In genomic region chr19:7943444-7944176, GRCh38 we compare ENCODE assay signal across 8 cellular contexts. TPM values are rescaled to one million over a fixed set of nuclear protein-coding genes. Genes with fewer than 3 reads are reported as not detected.
DNase-seq lines count a peak whose midpoint lies in the region; ATAC-seq and TF ChIP-seq lines count a peak whose summit lies in the region.

Gene TIMM44 (minus strand): TSS chr19:7943666. CDS start chr19:7943651, 15 bp downstream.

- peak within 1 kb of the TSS; percentile 96 for H3K27ac Mint-ChIP-seq in CD8-positive, alpha-beta T cell

- peaks cover 20% of the 10 kb centered on the region for H3K36me3 Mint-ChIP-seq in CD8-positive, alpha-beta T cell

- H3K27ac ChIP-seq in CD8-positive, alpha-beta T cell (ENCODE audit: low read depth, low read length): peak within 1 kb of the TSS; percentile 97
- peak within 1 kb of the TSS; percentile 98 for H3K27ac ChIP-seq in lower lobe of right lung

- peak; percentile 95 to 99 (median 97) for DNase-seq in CD8-positive, alpha-beta T cell
- DNase-seq in HS-27A (ENCODE audit: low read depth) (peak; percentile 94), NK-92 (lab: John Stamatoyannopoulos, UW; ENCODE audit: unreplicated experiment) (peak; percentile 87), lower lobe of right lung (peak; percentile 99)
- peak; percentile 95 for DNase-seq in activated CD8-positive, alpha-beta memory T cell treated with anti-CD3 and anti-CD28 coated beads for 1 hour (ENCODE audit: extremely low read depth in 1 of 2, low read depth in 1 of 2)
- DNase-seq in effector CD4-positive, alpha-beta T cell: peak; percentile 97
- peak; percentile 98 to 99 (median 98) for DNase-seq in stimulated activated CD4-positive, alpha-beta T cell treated with anti-CD3 and anti-CD28 coated beads, TNF-alpha, amount 100 ng/mL, for 24 hours (ENCODE audit: low read depth in 3 of 3)

- CTCF ChIA-PET in CD8-positive, alpha-beta T cell (lab: Charles Lee): interaction anchor here (0.8 to 3.8 kb wide), 28 partner anchors 8 to 312 kb away, joined by 3 to 34 read pairs (median 6); partner anchors contain the start of gene SNAPC2

- peaks cover 35% of the 10 kb centered on the region for H3K4me1 Mint-ChIP-seq in CD8-positive, alpha-beta T cell (ENCODE audit: low read depth)

- H3K27me3 Mint-ChIP-seq in CD8-positive, alpha-beta T cell (ENCODE audit: low read depth): no peaks in the 10 kb centered on the region

- H3K4me1 ChIP-seq in CD8-positive, alpha-beta T cell (ENCODE audit: insufficient read depth, low read length): peaks cover 17% of the 10 kb centered on the region
- peaks cover 14% of the 10 kb centered on the region for H3K4me1 ChIP-seq in lower lobe of right lung

- no peaks in the 10 kb centered on the region for H3K9me3 ChIP-seq in CD8-positive, alpha-beta T cell (ENCODE audit: low read length)
- H3K9me3 ChIP-seq in lower lobe of right lung: no peaks in the 10 kb centered on the region

- peak within 1 kb of the TSS; percentile 96 for H3K4me3 ChIP-seq in CD8-positive, alpha-beta T cell (ENCODE audit: low read depth, low read length)
- H3K4me3 ChIP-seq in lower lobe of right lung: peak within 1 kb of the TSS; percentile 95

- H3K4me3 Mint-ChIP-seq in CD8-positive, alpha-beta T cell: peak within 1 kb of the TSS; percentile 91

- ATAC-seq in CD8-positive, alpha-beta T cell: peak; percentile 97
- ATAC-seq in GM19467 (IDR thresholded peaks at IDR 0.05; ENCODE audit: unreplicated experiment) (peak; percentile 91), lower lobe of right lung (peak; percentile 99)

- intact Hi-C loops in CD8-positive, alpha-beta T cell (cut with DNase I, micrococcal nuclease): loop anchor here (1.0 to 5.0 kb wide), 10 partner anchors 14 to 378 kb away; partner anchors contain the start of genes MAP2K7 (in 2 of the 2), SNAPC2 (in 2 of the 2), CERS4 (in 1 of the 2) and NDUFA7 (in 1 of the 2)
- intact Hi-C loops in lower lobe of right lung (cut with DNase I): no loop called here

- H3K36me3 ChIP-seq in CD8-positive, alpha-beta T cell (ENCODE audit: insufficient read depth, low read length): peaks cover 15% of the 10 kb centered on the region
- peaks cover 24% of the 10 kb centered on the region for H3K36me3 ChIP-seq in lower lobe of right lung

- H3K27me3 ChIP-seq in CD8-positive, alpha-beta T cell (ENCODE audit: insufficient read depth, low read length): no peaks in the 10 kb centered on the region
- H3K27me3 ChIP-seq in lower lobe of right lung (ENCODE audit: low read depth): no peaks in the 10 kb centered on the region

- POLR2A ChIA-PET in CD8-positive, alpha-beta T cell (lab: Charles Lee): interaction anchor here (0.7 to 2.4 kb wide), 12 partner anchors 15 to 501 kb away, joined by 3 to 14 read pairs (median 4); partner anchors contain the start of genes CTXN1, ELAVL1, HNRNPM and MAP2K7

- H3K9me3 Mint-ChIP-seq in CD8-positive, alpha-beta T cell: no peaks in the 10 kb centered on the region

- no peak for TF ChIP-seq CTCF in CD8-positive, alpha-beta T cell (IDR thresholded peaks at IDR 0.05)
- TF ChIP-seq CTCF in lower lobe of right lung (IDR thresholded peaks at IDR 0.05): no peak

RNA-seq across cellular contexts. Expression of gene TIMM44, which starts in this region (rescaled TPM):
- total RNA-seq in CD8-positive, alpha-beta T cell: 100 to 1,000 TPM in 1 of 2 experiments, 10 to 100 TPM in 1; 97.7 to 101 TPM
- total RNA-seq in lower lobe of right lung: 45.2 TPM

Comparison
In these comparisons a context has a peak if more than half of its experiments do, and no peak if none do; other contexts are left out.
1. Peak in every context shown above with its lines: DNase-seq, ATAC-seq, H3K4me3 ChIP-seq and H3K27ac ChIP-seq.